In the genomic region with DNA sequence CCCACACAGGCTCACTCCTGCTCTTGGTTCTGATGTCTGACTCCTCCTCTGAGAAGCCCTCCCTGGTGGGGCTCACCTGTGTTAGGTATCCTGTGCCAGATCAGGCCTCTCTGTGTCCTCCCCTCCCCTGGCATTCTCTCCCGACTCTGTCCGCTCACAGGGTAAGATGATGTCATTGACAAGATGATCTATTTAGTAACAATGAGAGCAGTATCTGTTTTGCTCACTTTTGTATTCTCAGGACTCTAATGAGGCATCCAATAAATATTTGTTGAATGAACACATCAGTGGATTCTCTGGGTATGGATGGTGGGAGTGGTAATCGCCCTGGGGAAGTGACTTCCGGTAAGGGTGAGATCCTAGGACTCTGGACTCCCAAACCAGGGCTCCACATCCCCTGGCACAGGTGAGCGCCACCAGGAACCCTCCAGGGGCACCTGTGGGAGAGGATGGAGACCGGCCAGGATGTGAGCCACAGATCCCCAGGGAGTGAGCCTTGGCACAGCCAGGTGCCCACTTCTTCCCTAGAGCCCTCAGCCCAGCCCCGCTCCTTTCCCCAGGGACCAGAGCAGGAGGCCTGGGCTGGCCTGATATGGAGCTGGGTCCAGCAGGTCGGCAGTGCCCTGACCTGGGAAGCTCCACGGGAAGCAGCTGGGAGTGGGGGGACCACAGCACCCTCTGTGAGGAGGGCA, we compare ENCODE assay signal across 2 cellular contexts.
TF ChIP-seq lines count a peak whose summit lies in the region.

No MANE protein-coding gene starts in this region.

TF ChIP-seq in HEK293, 187 proteins besides CTCF, POLR2A, EP300 and RAD21 (continues in another document):
- TF ChIP-seq INSM2 (tag by site-specific recombination; IDR thresholded peaks at IDR 0.05): no peak
- TF ChIP-seq PATZ1 (tag by site-specific recombination; IDR thresholded peaks at IDR 0.05): peak; percentile 58
- TF ChIP-seq ZNF169 (tag by site-specific recombination; IDR thresholded peaks at IDR 0.05): no peak
- no peak for TF ChIP-seq ZNF513 (tag by site-specific recombination; IDR thresholded peaks at IDR 0.05)
- TF ChIP-seq, protein P1, sequence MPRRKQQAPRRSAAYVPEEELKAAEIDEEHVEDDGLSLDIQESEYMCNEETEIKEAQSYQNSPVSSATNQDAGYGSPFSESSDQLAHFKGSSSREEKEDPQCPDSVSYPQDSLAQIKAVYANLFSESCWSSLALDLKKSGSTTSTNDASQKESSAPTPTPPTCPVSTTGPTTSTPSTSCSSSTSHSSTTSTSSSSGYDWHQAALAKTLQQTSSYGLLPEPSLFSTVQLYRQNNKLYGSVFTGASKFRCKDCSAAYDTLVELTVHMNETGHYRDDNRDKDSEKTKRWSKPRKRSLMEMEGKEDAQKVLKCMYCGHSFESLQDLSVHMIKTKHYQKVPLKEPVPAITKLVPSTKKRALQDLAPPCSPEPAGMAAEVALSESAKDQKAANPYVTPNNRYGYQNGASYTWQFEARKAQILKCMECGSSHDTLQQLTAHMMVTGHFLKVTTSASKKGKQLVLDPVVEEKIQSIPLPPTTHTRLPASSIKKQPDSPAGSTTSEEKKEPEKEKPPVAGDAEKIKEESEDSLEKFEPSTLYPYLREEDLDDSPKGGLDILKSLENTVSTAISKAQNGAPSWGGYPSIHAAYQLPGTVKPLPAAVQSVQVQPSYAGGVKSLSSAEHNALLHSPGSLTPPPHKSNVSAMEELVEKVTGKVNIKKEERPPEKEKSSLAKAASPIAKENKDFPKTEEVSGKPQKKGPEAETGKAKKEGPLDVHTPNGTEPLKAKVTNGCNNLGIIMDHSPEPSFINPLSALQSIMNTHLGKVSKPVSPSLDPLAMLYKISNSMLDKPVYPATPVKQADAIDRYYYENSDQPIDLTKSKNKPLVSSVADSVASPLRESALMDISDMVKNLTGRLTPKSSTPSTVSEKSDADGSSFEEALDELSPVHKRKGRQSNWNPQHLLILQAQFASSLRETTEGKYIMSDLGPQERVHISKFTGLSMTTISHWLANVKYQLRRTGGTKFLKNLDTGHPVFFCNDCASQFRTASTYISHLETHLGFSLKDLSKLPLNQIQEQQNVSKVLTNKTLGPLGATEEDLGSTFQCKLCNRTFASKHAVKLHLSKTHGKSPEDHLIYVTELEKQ (tag by site-specific recombination; IDR thresholded peaks at IDR 0.05; ENCODE audit: borderline replicate concordance): 0 out of 2 replicates have a peak, but pooled peaks have one; percentile 11
- TF ChIP-seq, protein P2, sequence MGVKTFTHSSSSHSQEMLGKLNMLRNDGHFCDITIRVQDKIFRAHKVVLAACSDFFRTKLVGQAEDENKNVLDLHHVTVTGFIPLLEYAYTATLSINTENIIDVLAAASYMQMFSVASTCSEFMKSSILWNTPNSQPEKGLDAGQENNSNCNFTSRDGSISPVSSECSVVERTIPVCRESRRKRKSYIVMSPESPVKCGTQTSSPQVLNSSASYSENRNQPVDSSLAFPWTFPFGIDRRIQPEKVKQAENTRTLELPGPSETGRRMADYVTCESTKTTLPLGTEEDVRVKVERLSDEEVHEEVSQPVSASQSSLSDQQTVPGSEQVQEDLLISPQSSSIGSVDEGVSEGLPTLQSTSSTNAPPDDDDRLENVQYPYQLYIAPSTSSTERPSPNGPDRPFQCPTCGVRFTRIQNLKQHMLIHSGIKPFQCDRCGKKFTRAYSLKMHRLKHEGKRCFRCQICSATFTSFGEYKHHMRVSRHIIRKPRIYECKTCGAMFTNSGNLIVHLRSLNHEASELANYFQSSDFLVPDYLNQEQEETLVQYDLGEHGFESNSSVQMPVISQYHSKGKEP (tag by site-specific recombination; IDR thresholded peaks at IDR 0.05): no peak
- peak; percentile 69 for TF ChIP-seq FEZF1 (tag by site-specific recombination; IDR thresholded peaks at IDR 0.05)
- TF ChIP-seq ZBTB20 (tag by site-specific recombination; IDR thresholded peaks at IDR 0.05): no peak
- TF ChIP-seq ZNF266 (tag by site-specific recombination; IDR thresholded peaks at IDR 0.05; ENCODE audit: low read depth): no peak
- 0 out of 2 replicates have a peak, but pooled peaks have one; percentile 23 for TF ChIP-seq SCRT2 (tag by site-specific recombination; IDR thresholded peaks at IDR 0.05)

TF ChIP-seq in SK-N-SH, 30 proteins besides CTCF, POLR2A, EP300 and RAD21:
- TF ChIP-seq RFX5 (IDR thresholded peaks at IDR 0.05; ENCODE audit: low read length) (no peak), TAF1 (IDR thresholded peaks at IDR 0.05; ENCODE audit: borderline replicate concordance, low read depth, low read length) (no peak), MXI1 (IDR thresholded peaks at IDR 0.05; ENCODE audit: low read depth, low read length) (no peak), PBX3 (IDR thresholded peaks at IDR 0.05) (peak; percentile 58), TCF12 (IDR thresholded peaks at IDR 0.05) (no peak), IRF3 (IDR thresholded peaks at IDR 0.05; ENCODE audit: low read depth, low read length) (no peak)
